8 cellular contexts compared by ENCODE assay signal in genomic region chr2:111905990-111906735, GRCh38. TPM values are rescaled to one million over a fixed set of nuclear protein-coding genes. Genes with fewer than 3 reads are reported as not detected.
DNase-seq lines count a peak whose midpoint lies in the region; ATAC-seq and TF ChIP-seq lines count a peak whose summit lies in the region.

No MANE protein-coding gene starts in this region.

- peaks cover 0 to 1% (median 0%) of the 10 kb centered on the region in 9 donors for H3K9me3 Mint-ChIP-seq in naive thymus-derived CD8-positive, alpha-beta T cell

- H3K4me3 ChIP-seq in GM06990 (replicated peaks; ENCODE audit: low read depth, low read length): no peak overlapping the region

- H3K27ac Mint-ChIP-seq in naive thymus-derived CD8-positive, alpha-beta T cell: peak overlapping the region; percentile 20 to 87 (median 48)

- peak overlapping the region in 3 of 10 donors; percentile 6 to 28 (median 9) for H3K4me3 Mint-ChIP-seq in naive thymus-derived CD8-positive, alpha-beta T cell

- H3K36me3 ChIP-seq in GM06990 (ENCODE audit: control insufficient read depth, insufficient read depth, low read length): no peaks in the 10 kb centered on the region

- TF ChIP-seq CTCF in GM06990 (IDR thresholded peaks at IDR 0.05; ENCODE audit: insufficient read depth, low read length, poor library complexity, severe bottlenecking): no peak

- H3K27me3 ChIP-seq in GM06990 (replicated peaks; ENCODE audit: control insufficient read depth, insufficient read depth, low read length): no peaks in the 10 kb centered on the region

- H3K4me1 Mint-ChIP-seq in naive thymus-derived CD8-positive, alpha-beta T cell: peaks cover 7 to 17% (median 12%) of the 10 kb centered on the region in 4 donors

- POLR2A ChIA-PET in naive thymus-derived CD8-positive, alpha-beta T cell (lab: Charles Lee): no interaction called here

- DNase-seq in GM06990 (ENCODE audit: extremely low read depth, insufficient read length) (peak; percentile 12), cerebellum (ENCODE audit: low spot score) (peak; percentile 17), NCI-H446 (lab: John Stamatoyannopoulos, UW) (no peak), SHP77 treated with DMSO at 0.1 percent for 48 hours (lab: John Stamatoyannopoulos, UW) (no peak)
- no peak for DNase-seq in naive thymus-derived CD8-positive, alpha-beta T cell
- DNase-seq in stimulated activated CD4-positive, alpha-beta T cell treated with anti-CD3 and anti-CD28 coated beads, Interleukin-2, amount 100 ng/mL, for 48 hours: no peak

- ATAC-seq in HG03460 (IDR thresholded peaks at IDR 0.05; ENCODE audit: unreplicated experiment): peak; percentile 73
- ATAC-seq in naive thymus-derived CD8-positive, alpha-beta T cell: peak in 1 of 2 donors; percentile 44
- no peak for ATAC-seq in GM21367 (IDR thresholded peaks at IDR 0.05; ENCODE audit: unreplicated experiment)

- peaks cover 0 to 1% (median 0%) of the 10 kb centered on the region in 5 donors for H3K27me3 Mint-ChIP-seq in naive thymus-derived CD8-positive, alpha-beta T cell

- H3K36me3 Mint-ChIP-seq in naive thymus-derived CD8-positive, alpha-beta T cell: no peaks in the 10 kb centered on the region

RNA-seq across cellular contexts. Expression of gene MERTK, which starts 7.8 kb away (rescaled TPM):
- total RNA-seq in cerebellum: 6.4 TPM
- total RNA-seq in naive thymus-derived CD8-positive, alpha-beta T cell: under 1 TPM; 0.55 to 0.69 TPM
- polyA plus RNA-seq in naive thymus-derived CD8-positive, alpha-beta T cell: not detected

RNA-seq across cellular contexts. Expression of gene ANAPC1, which starts 22.2 kb away (rescaled TPM):
- total RNA-seq in cerebellum: 79.8 TPM
- total RNA-seq in naive thymus-derived CD8-positive, alpha-beta T cell: 10 to 100 TPM; 67.0 to 69.5 TPM
- 10 to 100 TPM; 29.9 to 32.4 (median 30.8) TPM for polyA plus RNA-seq in naive thymus-derived CD8-positive, alpha-beta T cell

Comparison
In these comparisons a context has a peak if more than half of its experiments do, and no peak if none do; other contexts are left out.
1. DNase-seq: peak in GM06990 (single experiment) and cerebellum (single experiment); none in naive thymus-derived CD8-positive, alpha-beta T cell (0 of 10), stimulated activated CD4-positive, alpha-beta T cell treated with anti-CD3 and anti-CD28 coated beads, Interleukin-2, amount 100 ng/mL, for 48 hours (0 of 2), NCI-H446 (0 of 2) and SHP77 treated with DMSO at 0.1 percent for 48 hours (single experiment).